Comparison of ENCODE assay signal across 15 cellular contexts in the genomic region with DNA sequence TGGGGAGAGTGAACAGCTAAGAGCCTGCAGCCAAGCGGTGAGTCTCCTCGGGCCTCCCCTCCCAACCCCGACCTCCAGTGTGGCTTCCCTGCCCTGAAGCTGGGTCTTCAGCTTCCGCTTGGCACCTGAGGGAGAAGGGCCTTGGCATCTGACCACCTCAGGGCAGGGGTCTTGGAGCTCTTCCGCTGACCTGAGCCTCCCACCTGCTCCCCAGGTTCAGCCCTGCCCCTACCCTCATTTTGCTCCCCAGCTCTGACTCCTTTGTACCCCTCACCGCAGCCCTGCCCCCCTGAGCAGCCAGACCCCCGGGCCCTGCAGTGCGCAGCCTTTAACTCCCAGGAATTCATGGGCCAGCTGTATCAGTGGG. TPM values are rescaled to one million over a fixed set of nuclear protein-coding genes. Genes with fewer than 3 reads are reported as not detected.
"Had no signal": no experiment of that assay in that cellular context is flagged by ENCODE, and none has a peak within 500 bp of the region (broad histone marks: within the 10 kb centered on the region; RNA-seq: fewer than 3 reads in every experiment).

No MANE protein-coding gene starts in this region.

- H3K27me3 ChIP-seq: right lobe of liver had no signal

- ATAC-seq: mucosa of descending colon; naive thymus-derived CD8-positive, alpha-beta T cell; right lobe of liver; T-cell had no signal

- H3K9me3 ChIP-seq: mucosa of descending colon, prostate gland, right lobe of liver had no signal

- H3K36me3 ChIP-seq: prostate gland had no signal

- DNase-seq: activated CD4-positive, alpha-beta T cell treated with anti-CD3 and anti-CD28 coated beads for 4 hours; activated naive CD4-positive, alpha-beta T cell treated with Interleukin-2 at 50 U/mL for 16 hours; endodermal cell; erythroblast; mammary epithelial cell; occipital lobe; stimulated activated CD4-positive, alpha-beta T cell treated with anti-CD3 and anti-CD28 coated beads, Interleukin-2, amount 100 ng/mL, for 24 hours; stimulated activated naive CD4-positive, alpha-beta T cell; T-cell; T1000 had no signal

- H3K4me1 ChIP-seq: prostate gland had no signal

- H3K36me3 Mint-ChIP-seq: naive thymus-derived CD8-positive, alpha-beta T cell had no signal

- H3K4me3 ChIP-seq: mucosa of descending colon, prostate gland, right lobe of liver had no signal

- H3K4me3 Mint-ChIP-seq: endodermal cell; naive thymus-derived CD8-positive, alpha-beta T cell; T-cell had no signal

- H3K9me3 Mint-ChIP-seq: endodermal cell; naive thymus-derived CD8-positive, alpha-beta T cell; T-cell had no signal

- H3K27ac ChIP-seq: prostate gland had no signal

RNA-seq across cellular contexts. Expression of a gene that starts 38.5 kb away (rescaled TPM):
- total RNA-seq: dermis microvascular lymphatic vessel endothelial cell, mammary epithelial cell, mucosa of descending colon, prostate gland, right lobe of liver had no signal
